17 cellular contexts compared by ENCODE assay signal in the genomic region with DNA sequence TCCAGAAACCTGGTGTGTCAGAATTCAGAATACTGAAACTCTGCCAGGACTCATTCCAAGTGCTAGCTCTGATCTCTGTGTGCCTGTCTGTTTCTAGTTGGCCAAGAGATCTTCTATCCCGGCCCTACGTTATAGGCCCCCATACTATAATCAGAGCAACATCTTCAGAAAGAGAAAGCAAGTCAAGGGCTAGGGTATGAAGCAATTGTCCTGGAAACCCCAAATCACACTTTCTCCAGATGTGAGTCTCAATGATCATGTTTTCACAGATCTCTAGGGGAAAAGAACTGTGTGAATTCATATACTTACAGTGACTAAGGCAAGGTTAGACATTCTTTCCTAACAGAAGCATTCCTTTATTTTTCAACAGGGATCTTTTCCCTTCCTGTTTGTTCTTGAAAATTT.
DNase-seq lines count a peak whose midpoint lies in the region; ATAC-seq and TF ChIP-seq lines count a peak whose summit lies in the region.
"Had no signal": no experiment of that assay in that cellular context is flagged by ENCODE, and none has a peak within 500 bp of the region (broad histone marks: within the 10 kb centered on the region; RNA-seq: fewer than 3 reads in every experiment).

No MANE protein-coding gene starts in this region.

- no peaks in the 10 kb centered on the region for H3K9me3 Mint-ChIP-seq in stimulated activated memory B cell treated with anti-CD40 and anti-IgM and Interleukin-4, amounts not matched to agents 10 μg/mL and 1 μg/mL and 100 μg/mL, for 72 hours
- H3K9me3 Mint-ChIP-seq: activated T-cell treated with anti-CD3 and anti-CD28 coated beads, Interleukin-2, amount 50 U/mL, for 72 hours had no signal

- no peak for ATAC-seq in stimulated activated memory B cell treated with anti-CD40 and anti-IgM and Interleukin-4, amounts not matched to agents 10 μg/mL and 1 μg/mL and 100 μg/mL, for 72 hours
- ATAC-seq: esophagus mucosa had no signal

- peak; percentile 27 for DNase-seq in GM12865 (ENCODE audit: low read depth)
- DNase-seq in astrocyte of the spinal cord (ENCODE audit: low read depth, low spot score) = peak; percentile 73
- DNase-seq in fibroblast of villous mesenchyme (ENCODE audit: low read depth) = peak; percentile 87
- DNase-seq in MG63 = no peak
- DNase-seq in SK-N-DZ (ENCODE audit: low spot score) = no peak
- DNase-seq in NCI-H774 (lab: John Stamatoyannopoulos, UW) = no peak
- DNase-seq: activated CD4-positive, alpha-beta T cell treated with anti-CD3 and anti-CD28 coated beads for 48 hours; activated T-cell treated with anti-CD3 and anti-CD28 coated beads, Interleukin-2, amount 50 U/mL, for 72 hours; Calu3; naive B cell; NCI-H226; Peyer's patch; trophoblast cell had no signal

- in situ Hi-C loops in astrocyte of the spinal cord (cut with HindIII; ENCODE audit: low sequenced_read_pairs) = no loop called here

- H3K27me3 ChIP-seq in MG63 = no peaks in the 10 kb centered on the region
- H3K27me3 ChIP-seq: cardiac muscle cell, Peyer's patch had no signal

- H3K27ac Mint-ChIP-seq in stimulated activated memory B cell treated with anti-CD40 and anti-IgM and Interleukin-4, amounts not matched to agents 10 μg/mL and 1 μg/mL and 100 μg/mL, for 72 hours = peak overlapping the region; percentile 65
- H3K27ac Mint-ChIP-seq: activated T-cell treated with anti-CD3 and anti-CD28 coated beads, Interleukin-2, amount 50 U/mL, for 72 hours had no signal

- no peak overlapping the region for H3K4me3 Mint-ChIP-seq in stimulated activated memory B cell treated with anti-CD40 and anti-IgM and Interleukin-4, amounts not matched to agents 10 μg/mL and 1 μg/mL and 100 μg/mL, for 72 hours
- H3K4me3 Mint-ChIP-seq: activated T-cell treated with anti-CD3 and anti-CD28 coated beads, Interleukin-2, amount 50 U/mL, for 72 hours; naive B cell had no signal

- TF ChIP-seq CTCF in GM12865 (IDR thresholded peaks at IDR 0.05; ENCODE audit: insufficient read depth, low read depth, low read length, missing control alignments) = no peak
- no peak for TF ChIP-seq CTCF in astrocyte of the spinal cord (IDR thresholded peaks at IDR 0.05; ENCODE audit: low read depth, low read length)
- TF ChIP-seq CTCF in fibroblast of villous mesenchyme (IDR thresholded peaks at IDR 0.05; ENCODE audit: insufficient read depth, low read depth, low read length) = no peak

- no peaks in the 10 kb centered on the region for H3K36me3 ChIP-seq in MG63
- H3K36me3 ChIP-seq: cardiac muscle cell, Peyer's patch had no signal

- peaks cover 27% of the 10 kb centered on the region for H3K4me1 Mint-ChIP-seq in stimulated activated memory B cell treated with anti-CD40 and anti-IgM and Interleukin-4, amounts not matched to agents 10 μg/mL and 1 μg/mL and 100 μg/mL, for 72 hours

- no peaks in the 10 kb centered on the region for H3K27me3 Mint-ChIP-seq in stimulated activated memory B cell treated with anti-CD40 and anti-IgM and Interleukin-4, amounts not matched to agents 10 μg/mL and 1 μg/mL and 100 μg/mL, for 72 hours
- H3K27me3 Mint-ChIP-seq: naive B cell had no signal

- H3K9me3 ChIP-seq in MG63 = no peaks in the 10 kb centered on the region
- H3K9me3 ChIP-seq: Peyer's patch had no signal

- H3K36me3 Mint-ChIP-seq in stimulated activated memory B cell treated with anti-CD40 and anti-IgM and Interleukin-4, amounts not matched to agents 10 μg/mL and 1 μg/mL and 100 μg/mL, for 72 hours = no peaks in the 10 kb centered on the region

- H3K4me3 ChIP-seq in GM12865 (ENCODE audit: low read depth, low read length) = no peak overlapping the region
- H3K4me3 ChIP-seq in astrocyte of the spinal cord (ENCODE audit: low read depth, low read length) = no peak overlapping the region
- no peak overlapping the region for H3K4me3 ChIP-seq in fibroblast of villous mesenchyme (ENCODE audit: low read depth, low read length)
- H3K4me3 ChIP-seq in MG63 = no peak overlapping the region
- H3K4me3 ChIP-seq: cardiac muscle cell, Peyer's patch, skin epidermis had no signal

Comparison
In these comparisons a context has a peak if more than half of its experiments do, and no peak if none do; other contexts are left out.
1. DNase-seq: peak in GM12865 (single experiment), astrocyte of the spinal cord (single experiment) and fibroblast of villous mesenchyme (single experiment); none in MG63 (single experiment), SK-N-DZ (single experiment) and NCI-H774 (single experiment).